In the genomic region with DNA sequence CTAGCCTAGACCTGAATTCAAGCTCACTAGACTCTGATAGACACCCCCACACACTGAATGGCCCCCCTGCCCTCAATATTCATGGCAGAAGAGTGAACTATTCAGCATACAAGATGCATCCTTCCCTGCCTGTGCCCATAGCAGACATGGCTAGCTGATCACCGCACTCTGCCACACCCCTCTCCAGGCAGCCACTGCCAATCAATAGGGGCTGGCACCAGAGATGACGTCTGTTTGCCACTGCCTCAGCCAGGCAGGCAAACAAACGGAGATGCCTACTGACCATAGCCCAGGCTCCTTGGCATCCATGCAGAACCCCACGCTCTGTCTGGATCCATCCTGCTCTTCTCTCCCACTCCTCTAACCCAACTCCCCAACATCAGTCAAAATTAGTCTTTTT, we compare ENCODE assay signal across 13 cellular contexts. TPM values are rescaled to one million over a fixed set of nuclear protein-coding genes. Genes with fewer than 3 reads are reported as not detected.
DNase-seq lines count a peak whose midpoint lies in the region; ATAC-seq and TF ChIP-seq lines count a peak whose summit lies in the region.
"Had no signal": no experiment of that assay in that cellular context is flagged by ENCODE, and none has a peak within 500 bp of the region (broad histone marks: within the 10 kb centered on the region; RNA-seq: fewer than 3 reads in every experiment).

No MANE protein-coding gene starts in this region.

- H3K36me3 ChIP-seq in transverse colon, result peaks cover 0 to 4% (median 0%) of the 10 kb centered on the region in 4 donors

- H3K9me3 ChIP-seq in transverse colon, result no peaks in the 10 kb centered on the region
- H3K9me3 ChIP-seq: gastroesophageal sphincter had no signal

- H3K4me3 Mint-ChIP-seq in HFFc6, result no peak overlapping the region

- no peak overlapping the region for H3K27ac Mint-ChIP-seq in HFFc6
- H3K27ac Mint-ChIP-seq: activated T-helper 2 cell treated with anti-CD3 and anti-CD28 coated beads, Interferon-gamma antibody, Interleukin-2, Interleukin-4, amounts not matched to agents 10 μg/mL and 5 μg/mL and 100 μg/mL, durations not matched to agents 14 hours and 24 hours and 36 hours had no signal

- no peak for TF ChIP-seq POLR2A in transverse colon (IDR thresholded peaks at IDR 0.05)

- TF ChIP-seq CTCF in HFFc6 (IDR thresholded peaks at IDR 0.05) (no peak), transverse colon (IDR thresholded peaks at IDR 0.05) (no peak)

- no peak overlapping the region for H3K27ac ChIP-seq in transverse colon
- H3K27ac ChIP-seq: gastroesophageal sphincter had no signal

- no peak for ATAC-seq in GM21528 (IDR thresholded peaks at IDR 0.05; ENCODE audit: low FRiP score, unreplicated experiment)
- no peak for ATAC-seq in GM19455 (IDR thresholded peaks at IDR 0.05; ENCODE audit: unreplicated experiment)
- ATAC-seq: gastroesophageal sphincter, sciatic nerve had no signal

- DNase-seq in AG20443 (ENCODE audit: low spot score) (peak; percentile 35), HFFc6 (peak; percentile 17), SHP77 treated with DMSO at 0.1 percent for 48 hours (lab: John Stamatoyannopoulos, UW) (peak; percentile 35), iPS-NIHi7 (ENCODE audit: extremely low spot score) (peak; percentile 41), cerebellum (ENCODE audit: low spot score) (no peak), transverse colon (no peak)
- DNase-seq: midbrain; NK-92 treated with Interleukin-12 subunit alpha and Interleukin-12 subunit beta, amount 100 ng/mL, for 24 hours had no signal

- in situ Hi-C loops in transverse colon (cut with MboI; ENCODE audit: low pct_ligation_motif_present in 1 of 4, low pct_unique_long_range_greater_than_20kb in 1 of 4, low sequenced_read_pairs in 3 of 4), result no loop called here

- no peaks in the 10 kb centered on the region for H3K9me3 Mint-ChIP-seq in HFFc6
- H3K9me3 Mint-ChIP-seq: activated T-helper 2 cell treated with anti-CD3 and anti-CD28 coated beads, Interferon-gamma antibody, Interleukin-2, Interleukin-4, amounts not matched to agents 10 μg/mL and 5 μg/mL and 100 μg/mL, durations not matched to agents 14 hours and 24 hours and 36 hours had no signal

- 69% methylated on average over 4 of the region's 4 CpGs; no CpG with 5 or more reads in 1 of the 2 donors for WGBS in transverse colon (ENCODE audit: low coverage in 1 of 2), 2 donors

- peaks cover 10% of the 10 kb centered on the region for H3K27me3 Mint-ChIP-seq in HFFc6 (ENCODE audit: insufficient read depth)

- intact Hi-C loops in transverse colon (cut with DNase I; ENCODE audit: low total_unique reads), result no loop called here

- TF ChIP-seq EP300 in transverse colon (IDR thresholded peaks at IDR 0.05; ENCODE audit: low read depth), result no peak

- peaks cover 23% of the 10 kb centered on the region for H3K27me3 ChIP-seq in transverse colon

- peaks cover 0 to 6% (median 4%) of the 10 kb centered on the region in 4 donors for H3K4me1 ChIP-seq in transverse colon

- no peak overlapping the region for H3K4me3 ChIP-seq in transverse colon
- H3K4me3 ChIP-seq: gastroesophageal sphincter had no signal

- peaks cover 12% of the 10 kb centered on the region; the same call in 1 of the 2 replicates for H3K4me1 Mint-ChIP-seq in HFFc6 (ENCODE audit: low read depth)

- 0 out of 2 replicates have a peak, but pooled peaks cover 4% of the 10 kb centered on the region for H3K36me3 Mint-ChIP-seq in HFFc6 (ENCODE audit: low read depth)

RNA-seq across cellular contexts. Expression of gene NPAS1, which starts 13.8 kb away (rescaled TPM):
- total RNA-seq in HFFc6 (2021; fragmentation: NEBNext Ultra II Directional; extraction: Animal tissue kit (Norgen Biotek cat#: 25700)), result 10 to 100 TPM in 1 of 6 experiments, 1 to 10 TPM in 5; 2.2 to 11.5 (median 3.6) TPM
- total RNA-seq in cerebellum, result 0.36 TPM
- under 1 TPM in 2 of 4 donors, not detected in 2; 0.55 to 0.79 TPM for total RNA-seq in transverse colon
- total RNA-seq: activated T-helper 2 cell treated with anti-CD3 and anti-CD28 coated beads, Interferon-gamma antibody, Interleukin-2, Interleukin-4, amounts not matched to agents 10 μg/mL and 5 μg/mL and 100 μg/mL, durations not matched to agents 14 hours and 24 hours and 36 hours had no signal

RNA-seq across cellular contexts. Expression of gene TMEM160, which starts 42.6 kb away (rescaled TPM):
- total RNA-seq in HFFc6 (2021; fragmentation: NEBNext Ultra II Directional; extraction: Animal tissue kit (Norgen Biotek cat#: 25700)), result 10 to 100 TPM; 44.2 to 55.1 (median 49.3) TPM
- 12.2 TPM for total RNA-seq in cerebellum
- total RNA-seq in transverse colon, result 10 to 100 TPM in 3 of 4 donors, 1 to 10 TPM in 1; 8.0 to 48.7 (median 32.5) TPM

Comparison
In these comparisons a context has a peak if more than half of its experiments do, and no peak if none do; other contexts are left out.
1. DNase-seq: peak in AG20443 (single experiment), HFFc6 (single experiment), SHP77 treated with DMSO at 0.1 percent for 48 hours (single experiment) and iPS-NIHi7 (single experiment); none in cerebellum (single experiment) and transverse colon (single experiment).